9 cellular contexts compared by ENCODE assay signal in the genomic region with DNA sequence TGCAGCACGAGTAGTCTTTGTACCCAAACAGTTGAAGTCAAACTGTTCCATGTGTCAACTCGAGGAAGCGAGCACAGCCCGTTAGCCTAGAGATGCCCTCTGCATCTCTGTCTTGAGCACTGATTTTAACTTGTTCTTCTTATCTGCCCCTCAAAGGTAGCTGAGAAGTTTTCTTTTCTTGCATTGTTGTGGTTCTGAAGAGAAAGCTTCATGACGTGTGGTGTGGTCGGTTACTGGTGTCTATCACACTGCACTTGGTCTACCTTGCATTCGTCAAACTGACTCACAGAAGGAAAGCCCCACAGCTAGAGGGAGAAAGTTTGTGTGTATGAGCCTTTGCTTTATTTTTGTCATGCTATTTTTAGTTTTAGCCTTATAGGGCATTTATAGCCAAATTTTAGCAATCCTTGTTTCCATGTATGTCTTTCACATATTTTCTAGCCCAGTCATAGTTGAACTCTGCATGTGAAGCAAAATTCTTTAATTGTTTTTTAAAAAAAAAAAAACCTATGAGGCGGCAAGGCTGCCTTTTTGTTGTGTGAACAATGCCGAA.
DNase-seq lines count a peak whose midpoint lies in the region; ATAC-seq and TF ChIP-seq lines count a peak whose summit lies in the region.
"Had no signal": no experiment of that assay in that cellular context is flagged by ENCODE, and none has a peak within 500 bp of the region (broad histone marks: within the 10 kb centered on the region; RNA-seq: fewer than 3 reads in every experiment).

No MANE protein-coding gene starts in this region.

- ATAC-seq in HG03066 (IDR thresholded peaks at IDR 0.05; ENCODE audit: low read depth, unreplicated experiment), result peak; percentile 91

- H3K4me3 Mint-ChIP-seq in mesothelial cell of epicardium (no peak overlapping the region), progenitor cell of endocrine pancreas (ENCODE audit: low read depth) (no peak overlapping the region)
- H3K4me3 Mint-ChIP-seq: B cell had no signal

- DNase-seq in NCI-H2196 (lab: John Stamatoyannopoulos, UW; ENCODE audit: unreplicated experiment) (peak; percentile 11), NCI-H2196 treated with DMSO at 0.1 percent for 48 hours (lab: John Stamatoyannopoulos, UW; ENCODE audit: unreplicated experiment) (no peak), mesothelial cell of epicardium (ENCODE audit: low spot score in 2 of 2, unreplicated experiment in 2 of 2) (no peak), MV-4-11 (lab: John Stamatoyannopoulos, UW) (no peak), NCI-H510A treated with DMSO at 0.1 percent for 48 hours (lab: John Stamatoyannopoulos, UW) (no peak), progenitor cell of endocrine pancreas (ENCODE audit: low spot score, unreplicated experiment) (no peak)
- peak; percentile 43 to 48 for DNase-seq in activated T-cell treated with anti-CD3 and anti-CD28 coated beads, Interleukin-2, amount 50 U/mL, for 48 hours

- H3K27ac Mint-ChIP-seq in mesothelial cell of epicardium (peak overlapping the region; percentile 89), progenitor cell of endocrine pancreas (no peak overlapping the region)
- H3K27ac Mint-ChIP-seq: B cell had no signal

- H3K36me3 Mint-ChIP-seq in mesothelial cell of epicardium (peaks cover 16% of the 10 kb centered on the region), progenitor cell of endocrine pancreas (ENCODE audit: insufficient read depth) (peaks cover 17% of the 10 kb centered on the region)

- H3K27me3 Mint-ChIP-seq in mesothelial cell of epicardium (ENCODE audit: low read depth) (no peaks in the 10 kb centered on the region), progenitor cell of endocrine pancreas (no peaks in the 10 kb centered on the region)
- H3K27me3 Mint-ChIP-seq: B cell had no signal

- H3K9me3 Mint-ChIP-seq in mesothelial cell of epicardium, result peaks cover 17% of the 10 kb centered on the region
- H3K9me3 Mint-ChIP-seq in progenitor cell of endocrine pancreas (ENCODE audit: low read depth), result peaks cover 14% of the 10 kb centered on the region

- TF ChIP-seq CTCF in mesothelial cell of epicardium (IDR thresholded peaks at IDR 0.05; ENCODE audit: unreplicated experiment), result no peak
- TF ChIP-seq CTCF in progenitor cell of endocrine pancreas (IDR thresholded peaks at IDR 0.05; ENCODE audit: unreplicated experiment), result no peak

- H3K4me1 Mint-ChIP-seq in mesothelial cell of epicardium (peaks cover 40% of the 10 kb centered on the region), progenitor cell of endocrine pancreas (ENCODE audit: low read depth) (peaks cover 24% of the 10 kb centered on the region)

Comparison
In these comparisons a context has a peak if more than half of its experiments do, and no peak if none do; other contexts are left out.
1. DNase-seq: peak in NCI-H2196 (single experiment) and activated T-cell treated with anti-CD3 and anti-CD28 coated beads, Interleukin-2, amount 50 U/mL, for 48 hours (2 of 2); none in NCI-H2196 treated with DMSO at 0.1 percent for 48 hours (single experiment), mesothelial cell of epicardium (0 of 2), MV-4-11 (single experiment), NCI-H510A treated with DMSO at 0.1 percent for 48 hours (single experiment) and progenitor cell of endocrine pancreas (single experiment).